8 cellular contexts compared by ENCODE assay signal in genomic region chr19:1767464-1767933, GRCh38. TPM values are rescaled to one million over a fixed set of nuclear protein-coding genes. Genes with fewer than 3 reads are reported as not detected.
A peak's percentile ranks its signal among the peaks of the same experiment; 100 is the strongest.
DNase-seq lines count a peak whose midpoint lies in the region; ATAC-seq and TF ChIP-seq lines count a peak whose summit lies in the region.

No MANE protein-coding gene starts in this region.

- H3K4me3 ChIP-seq in BJ (ENCODE audit: low read depth, low read length) (no peak overlapping the region), upper lobe of right lung (no peak overlapping the region)

- POLR2A ChIA-PET in BJ (lab: Charles Lee), result no interaction called here

- no peak overlapping the region for H3K27ac ChIP-seq in upper lobe of right lung

- no peak overlapping the region for H3K4me3 Mint-ChIP-seq in effector memory CD8-positive, alpha-beta T cell
- H3K4me3 Mint-ChIP-seq in neural crest cell, result no peak overlapping the region

- peaks cover 2% of the 10 kb centered on the region for H3K4me1 ChIP-seq in upper lobe of right lung

- peaks cover 78 to 99% of the 10 kb centered on the region in 2 donors for H3K27me3 Mint-ChIP-seq in effector memory CD8-positive, alpha-beta T cell
- H3K27me3 Mint-ChIP-seq in neural crest cell (ENCODE audit: low read depth), result peaks cover 92% of the 10 kb centered on the region

- CTCF ChIA-PET in BJ (lab: Yijun Ruan, JAX), result interaction anchor here (0.7 to 5.8 kb wide), 25 partner anchors 13 to 258 kb away, joined by 3 to 87 read pairs (median 3); no protein-coding TSS in a partner anchor

- ATAC-seq in effector memory CD8-positive, alpha-beta T cell (replicated peaks), result peak; percentile 69
- peak; percentile 81 for ATAC-seq in upper lobe of right lung
- no peak for ATAC-seq in GM18505 (IDR thresholded peaks at IDR 0.05; ENCODE audit: unreplicated experiment)

- peaks cover 5% of the 10 kb centered on the region in 2 donors for H3K4me1 Mint-ChIP-seq in effector memory CD8-positive, alpha-beta T cell (ENCODE audit: low read depth in 2 of 2)
- H3K4me1 Mint-ChIP-seq in neural crest cell, result no peaks in the 10 kb centered on the region

- H3K36me3 ChIP-seq in BJ (ENCODE audit: control insufficient read depth, insufficient read depth, low read length), result no peaks in the 10 kb centered on the region
- H3K36me3 ChIP-seq in upper lobe of right lung, result no peaks in the 10 kb centered on the region

- H3K9me3 Mint-ChIP-seq in effector memory CD8-positive, alpha-beta T cell, result peaks cover 0 to 2% of the 10 kb centered on the region in 2 donors
- peaks cover 8% of the 10 kb centered on the region for H3K9me3 Mint-ChIP-seq in neural crest cell

- peaks cover 37% of the 10 kb centered on the region for H3K27me3 ChIP-seq in BJ (ENCODE audit: control insufficient read depth, insufficient read depth, low read length)
- peaks cover 82% of the 10 kb centered on the region for H3K27me3 ChIP-seq in upper lobe of right lung

- peaks cover 11% of the 10 kb centered on the region for H3K9me3 ChIP-seq in upper lobe of right lung

- peaks cover 3% of the 10 kb centered on the region for H3K36me3 Mint-ChIP-seq in effector memory CD8-positive, alpha-beta T cell (ENCODE audit: insufficient read depth)
- peaks cover 3% of the 10 kb centered on the region for H3K36me3 Mint-ChIP-seq in neural crest cell (ENCODE audit: low read depth)

- intact Hi-C loops in upper lobe of right lung (cut with DNase I), result loop anchor here (10.0 kb wide), 1 partner anchor 223 kb away; no protein-coding TSS in a partner anchor

- H3K27ac Mint-ChIP-seq in effector memory CD8-positive, alpha-beta T cell, result no peak overlapping the region
- no peak overlapping the region for H3K27ac Mint-ChIP-seq in neural crest cell (ENCODE audit: unreplicated experiment)

- TF ChIP-seq CTCF in BJ (IDR thresholded peaks at IDR 0.05; ENCODE audit: insufficient read depth, low read depth, low read length) (peak; percentile 98), neural crest cell (conservative IDR thresholded peaks at IDR 0.05) (peak; percentile 95), upper lobe of right lung (IDR thresholded peaks at IDR 0.05) (peak; percentile 91)

- TF ChIP-seq POLR2A in GM18505 (IDR thresholded peaks at IDR 0.05; ENCODE audit: borderline replicate concordance, extremely low read depth, insufficient read depth, insufficient read length), result no peak

- DNase-seq in BJ (ENCODE audit: low read depth) (no peak), HUDEP-2 (lab: John Stamatoyannopoulos, UW; ENCODE audit: unreplicated experiment in 76 of 76) (peak in 47 of 76 experiments; percentile 10 to 77 (median 43)), neural crest cell (ENCODE audit: low read depth, low spot score) (peak; percentile 78), upper lobe of right lung (no peak), NCI-H1694 treated with DMSO at 0.1 percent for 48 hours (lab: John Stamatoyannopoulos, UW) (no peak)
- peak; percentile 64 to 70 for DNase-seq in activated CD4-positive, alpha-beta T cell treated with anti-CD3 and anti-CD28 coated beads, Interleukin-2, amount 50 U/mL, for 48 hours
- peak; percentile 51 to 67 (median 62) for DNase-seq in effector memory CD8-positive, alpha-beta T cell

RNA-seq across cellular contexts. Expression of gene ONECUT3, which starts 14.2 kb away (rescaled TPM):
- not detected in 2 replicates for polyA plus RNA-seq in BJ (2011; rRNA removed)
- polyA minus RNA-seq in BJ (2011; rRNA and poly(A)+ RNA removed), result not detected in 2 replicates
- total RNA-seq in neural crest cell (0.93 and 1.0 TPM in 2 replicates), upper lobe of right lung (not detected)

RNA-seq across cellular contexts. Expression of gene ATP8B3, which starts 44.6 kb away (rescaled TPM):
- 2.7 and 4.6 TPM in 2 replicates for polyA plus RNA-seq in BJ (2011; rRNA removed)
- polyA minus RNA-seq in BJ (2011; rRNA and poly(A)+ RNA removed), result 2.9 and 3.9 TPM in 2 replicates
- total RNA-seq in neural crest cell (1.1 and 1.5 TPM in 2 replicates), upper lobe of right lung (0.64 TPM)

Comparison
In these comparisons a context has a peak if more than half of its experiments do, and no peak if none do; other contexts are left out.
1. DNase-seq: peak in HUDEP-2 (47 of 76), activated CD4-positive, alpha-beta T cell treated with anti-CD3 and anti-CD28 coated beads, Interleukin-2, amount 50 U/mL, for 48 hours (2 of 2), effector memory CD8-positive, alpha-beta T cell (3 of 3) and neural crest cell (single experiment); none in BJ (single experiment), upper lobe of right lung (single experiment) and NCI-H1694 treated with DMSO at 0.1 percent for 48 hours (single experiment).
2. Peak in every context shown above with its lines, with median percentiles within 50 percentile points of each other: CTCF ChIP-seq.